In the genomic region with DNA sequence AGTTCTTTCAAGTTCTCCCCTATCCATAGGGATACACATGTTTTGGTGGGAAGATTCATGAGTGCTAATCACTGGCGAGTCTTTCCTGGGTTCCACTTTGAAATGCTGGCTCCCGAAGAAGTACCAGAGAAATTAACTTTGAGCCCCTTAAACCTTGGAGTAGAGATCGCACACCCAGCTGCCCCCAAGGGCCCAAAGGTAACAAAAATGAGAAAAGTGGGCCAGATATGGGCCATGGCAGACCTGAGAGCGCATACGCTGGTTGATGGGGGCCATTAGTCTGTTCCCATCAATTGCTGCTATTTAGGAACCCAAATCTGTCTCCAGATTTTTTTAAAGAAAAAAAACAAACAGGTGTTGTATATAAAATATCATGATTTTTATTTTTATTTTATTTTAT, we compare ENCODE assay signal across 1 cellular context.
TF ChIP-seq lines count a peak whose summit lies in the region.

No MANE protein-coding gene starts in this region.

TF ChIP-seq in IMR-90, 13 proteins besides CTCF, POLR2A, EP300 and RAD21:
- TF ChIP-seq FOS (IDR thresholded peaks at IDR 0.05; ENCODE audit: low read depth, low read length) (no peak), ELK1 (IDR thresholded peaks at IDR 0.05; ENCODE audit: borderline replicate concordance, low read depth, low read length) (no peak), CHD1 (IDR thresholded peaks at IDR 0.05; ENCODE audit: low read depth, low read length) (no peak)
